ENCODE assay signal across 24 cellular contexts in the genomic region with DNA sequence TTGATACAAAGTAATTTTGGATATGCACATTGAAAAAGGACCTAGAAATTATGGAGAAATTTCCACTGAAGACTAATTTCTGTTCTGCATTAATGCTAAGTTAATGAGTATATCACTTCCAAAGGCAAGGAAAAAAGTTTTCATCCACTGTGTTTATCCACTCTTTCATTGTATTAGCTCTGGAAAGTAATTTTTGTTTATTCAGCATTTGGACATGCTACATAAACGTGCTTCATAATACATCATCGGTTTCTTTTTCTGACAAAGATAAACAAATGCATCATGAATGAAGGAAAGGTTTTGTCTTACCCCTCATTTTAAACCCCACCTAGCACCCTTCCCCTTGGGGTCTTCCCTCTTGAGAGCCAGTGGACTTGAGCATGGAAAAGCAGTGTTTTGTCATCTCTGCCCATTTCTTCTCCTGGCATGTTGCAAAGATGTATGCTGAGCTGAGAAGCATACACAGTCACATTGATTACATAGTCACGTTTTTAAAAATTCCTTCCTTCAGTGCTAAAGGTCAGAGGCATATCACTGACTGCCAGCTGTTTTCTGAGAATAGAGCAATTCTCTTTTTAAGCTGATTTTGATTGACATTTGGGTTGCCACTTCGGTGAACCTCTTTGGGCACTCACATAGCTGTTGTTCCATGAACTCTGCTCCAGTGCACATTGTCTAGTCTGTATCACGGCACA.
DNase-seq lines count a peak whose midpoint lies in the region; ATAC-seq, FAIRE-seq and TF ChIP-seq lines count a peak whose summit lies in the region.
"Had no signal": no experiment of that assay in that cellular context is flagged by ENCODE, and none has a peak within 500 bp of the region (broad histone marks: within the 10 kb centered on the region; RNA-seq: fewer than 3 reads in every experiment).

No MANE protein-coding gene starts in this region.

- no peak overlapping the region for H2BK15ac ChIP-seq in IMR-90 (ENCODE audit: low read depth, low read length)

- H3K9me3 Mint-ChIP-seq in Caco-2 (ENCODE audit: unreplicated experiment) = peaks cover 19% of the 10 kb centered on the region

- TF ChIP-seq RAD21 in IMR-90 (IDR thresholded peaks at IDR 0.05; ENCODE audit: low read length) (no peak), K562 (CRISPR knock-in tag; conservative IDR thresholded peaks at IDR 0.05 in 1 of 2, IDR thresholded peaks at IDR 0.05 in 1 of 2) (no peak)

- H3K27me3 ChIP-seq in Caco-2 (replicated peaks; ENCODE audit: control insufficient read depth, insufficient read depth, low read length) (no peaks in the 10 kb centered on the region), IMR-90 (ENCODE audit: control insufficient read depth, insufficient read depth, low read length) (no peaks in the 10 kb centered on the region), K562 (ENCODE audit: control insufficient read depth in 2 of 2, insufficient read depth in 2 of 2, low read length in 2 of 2) (peaks cover 25% of the 10 kb centered on the region in 2 experiments; a peak in 4 of 5 replicates), small intestine (ENCODE audit: control insufficient read depth in 2 of 2, insufficient read depth in 2 of 2, low read length in 2 of 2) (no peaks in the 10 kb centered on the region)
- H3K27me3 ChIP-seq: Peyer's patch had no signal

- H2BK5ac ChIP-seq in IMR-90 (ENCODE audit: low read depth, low read length, poor library complexity, severe bottlenecking) = no peak overlapping the region

- no peaks in the 10 kb centered on the region for H3K79me2 ChIP-seq in K562 (ENCODE audit: control insufficient read depth, insufficient read depth, low read length)

- BruUV-seq in Caco-2 (replicated peaks; lab: Mats Ljungman, UMichigan) = no TSS peak
- no TSS peak for BruUV-seq in IMR-90 (replicated peaks; lab: Mats Ljungman, UMichigan)
- BruUV-seq in K562 (replicated peaks; lab: Mats Ljungman, UMichigan) = no TSS peak

- FAIRE-seq in K562 (lab: Jason Lieb, UNC) (no peak), small intestine (lab: Jason Lieb, UNC) (no peak)
- FAIRE-seq: A204.1 had no signal

- H4K8ac ChIP-seq in IMR-90 (ENCODE audit: low read depth in 2 of 2, low read length in 2 of 2) = no peak overlapping the region

- H3K9ac ChIP-seq in IMR-90 (ENCODE audit: low read depth, low read length) (no peak overlapping the region), K562 (ENCODE audit: insufficient read depth in 1 of 2, low read depth in 2 of 2, low read length in 2 of 2) (no peak overlapping the region)

- H3K14ac ChIP-seq in IMR-90 (replicated peaks; ENCODE audit: low read depth, low read length) = no peak overlapping the region

- H3K18ac ChIP-seq in IMR-90 (ENCODE audit: low read depth, low read length) = no peak overlapping the region

- H3K4me3 ChIP-seq in Caco-2 (ENCODE audit: low read depth, low read length) (no peak overlapping the region), IMR-90 (ENCODE audit: insufficient read depth, low read depth, low read length) (no peak overlapping the region), K562 (no peak overlapping the region), small intestine (ENCODE audit: low read depth in 1 of 2, low read length in 2 of 2) (no peak overlapping the region)
- H3K4me3 ChIP-seq: GM23338, Peyer's patch, SK-N-MC had no signal

- H2AFZ ChIP-seq in IMR-90 (replicated peaks; ENCODE audit: low read length, poor library complexity) = no peak overlapping the region
- no peak overlapping the region for H2AFZ ChIP-seq in K562 (ENCODE audit: low read depth, low read length)
- H2AFZ ChIP-seq: GM23338 had no signal

- H3K4ac ChIP-seq in IMR-90 (ENCODE audit: low read depth, low read length) = no peak overlapping the region

- no peak overlapping the region for H3K23ac ChIP-seq in IMR-90 (ENCODE audit: low read depth, low read length)

- H3K79me1 ChIP-seq in IMR-90 (ENCODE audit: low read depth in 1 of 2, low read length in 2 of 2) = no peaks in the 10 kb centered on the region

- no peak overlapping the region for H3K27ac ChIP-seq in IMR-90 (ENCODE audit: insufficient read depth, low read length)
- no peak overlapping the region for H3K27ac ChIP-seq in K562 (ENCODE audit: extremely low read depth, low read depth, low read length)
- H3K27ac ChIP-seq in small intestine (ENCODE audit: low read depth in 1 of 2, low read length in 1 of 2) = no peak overlapping the region
- H3K27ac ChIP-seq: Peyer's patch, SK-N-MC had no signal

- H3K36me3 Mint-ChIP-seq in Caco-2 (ENCODE audit: insufficient read depth, unreplicated experiment) = no peaks in the 10 kb centered on the region
- H3K36me3 Mint-ChIP-seq: CD4-positive, alpha-beta memory T cell had no signal

- intact Hi-C loops in Caco-2 (cut with micrococcal nuclease; ENCODE audit: unreplicated experiment) = no loop called here
- intact Hi-C loops in IMR-90 (cut with micrococcal nuclease) = no loop called here
- intact Hi-C loops in K562 (cut with micrococcal nuclease) = no loop called here

- no peak for DNase-seq in Caco-2
- no peak for DNase-seq in IMR-90
- no peak for DNase-seq in K562 (ENCODE audit: extremely low read depth in 1 of 4, low spot score in 3 of 4)
- peak; percentile 28 for DNase-seq in small intestine
- DNase-seq in activated naive CD4-positive, alpha-beta T cell treated with Interleukin-2 at 50 U/mL for 16 hours = no peak
- DNase-seq in HUDEP-2 (lab: John Stamatoyannopoulos, UW; ENCODE audit: unreplicated experiment in 76 of 76) = no peak
- DNase-seq: AML-193; C1 segment of cervical spinal cord; CD4-positive, alpha-beta memory T cell; DMS 273 treated with DMSO at 0.1 percent for 48 hours; DMS79 treated with DMSO at 0.1 percent for 48 hours; H9; NCI-H1105 treated with DMSO at 0.1 percent for 48 hours; NCI-H146; NCI-H1930; NCI-H526 treated with DMSO at 0.1 percent for 48 hours; Peyer's patch; SIG-M5; T-helper 17 cell had no signal

- H4K20me1 ChIP-seq in IMR-90 (ENCODE audit: insufficient read depth, low read length) (no peaks in the 10 kb centered on the region), K562 (replicated peaks; ENCODE audit: control insufficient read depth, insufficient read depth, low read length) (no peaks in the 10 kb centered on the region)

- H2AK5ac ChIP-seq in IMR-90 (ENCODE audit: low read depth, low read length) = no peak overlapping the region

- H3K4me1 Mint-ChIP-seq in Caco-2 (ENCODE audit: low read depth, unreplicated experiment) = peaks cover 26% of the 10 kb centered on the region

- no peak for TF ChIP-seq POLR2A in IMR-90 (IDR thresholded peaks at IDR 0.05; ENCODE audit: low read depth, low read length)
- no peak for TF ChIP-seq POLR2A in K562 (conservative IDR thresholded peaks at IDR 0.05)

- H3K4me2 ChIP-seq in IMR-90 (ENCODE audit: low read depth, low read length) = no peak overlapping the region
- H3K4me2 ChIP-seq in K562 (ENCODE audit: insufficient read depth, low read length) = no peak overlapping the region
- H3K4me2 ChIP-seq: GM23338 had no signal

- H3K27ac Mint-ChIP-seq in Caco-2 (ENCODE audit: unreplicated experiment) = no peak overlapping the region
- H3K27ac Mint-ChIP-seq: CD4-positive, alpha-beta memory T cell; GM23338; H9; T-helper 17 cell had no signal

- H3K36me3 ChIP-seq in Caco-2 (ENCODE audit: control insufficient read depth, insufficient read depth, low read length) = no peaks in the 10 kb centered on the region; the same call in 1 of the 2 replicates
- H3K36me3 ChIP-seq in IMR-90 (ENCODE audit: control insufficient read depth, insufficient read depth, low read length) = no peaks in the 10 kb centered on the region
- no peaks in the 10 kb centered on the region for H3K36me3 ChIP-seq in K562 (ENCODE audit: control insufficient read depth, insufficient read depth, low read length)
- no peaks in the 10 kb centered on the region for H3K36me3 ChIP-seq in small intestine (ENCODE audit: control insufficient read depth in 2 of 2, insufficient read depth in 2 of 2, low read length in 2 of 2)
- H3K36me3 ChIP-seq: Peyer's patch had no signal

- peak overlapping the region; percentile 41 for H3K4me3 Mint-ChIP-seq in Caco-2 (ENCODE audit: unreplicated experiment)
- H3K4me3 Mint-ChIP-seq: CD4-positive, alpha-beta memory T cell; GM23338; H9; T-helper 17 cell had no signal

- no CpG with 5 or more reads among the region's 5 CpGs for WGBS in IMR-90 (ENCODE audit: extremely low coverage in 2 of 2, insufficient read length in 1 of 2), 2 experiments
- WGBS in K562 (ENCODE audit: insufficient coverage, low coverage, missing lambda C conversion rate) = 1% methylated on average over 5 of the region's 5 CpGs
- 11 to 41% (median 24%) methylated on average over 5 of the region's 5 CpGs for WGBS in small intestine, 3 donors

- TF ChIP-seq CTCF in Caco-2 (IDR thresholded peaks at IDR 0.05; ENCODE audit: insufficient read depth in 1 of 2, low read depth in 1 of 2, low read length in 1 of 2, severe bottlenecking in 1 of 2, unreplicated experiment in 1 of 2) (no peak), IMR-90 (conservative IDR thresholded peaks at IDR 0.05; ENCODE audit: low read depth, low read length) (no peak), K562 (IDR thresholded peaks at IDR 0.05 in 2 of 3, conservative IDR thresholded peaks at IDR 0.05 in 1 of 3; ENCODE audit: insufficient read depth in 2 of 3, low read depth in 1 of 3, low read length in 3 of 3) (no peak)

- H3K4me1 ChIP-seq in Caco-2 = peaks cover 12% of the 10 kb centered on the region; the same call in 1 of the 2 replicates
- no peaks in the 10 kb centered on the region for H3K4me1 ChIP-seq in IMR-90 (ENCODE audit: control insufficient read depth, insufficient read depth, low read length)
- peaks cover 2 to 4% of the 10 kb centered on the region in 2 experiments; a peak in 2 of 5 replicates for H3K4me1 ChIP-seq in K562 (replicated peaks in 1 of 2; ENCODE audit: control insufficient read depth in 2 of 2, insufficient read depth in 2 of 2, low read length in 2 of 2)
- no peaks in the 10 kb centered on the region for H3K4me1 ChIP-seq in small intestine (ENCODE audit: control insufficient read depth in 2 of 2, insufficient read depth in 1 of 2, low read depth in 1 of 2, low read length in 1 of 2)
- H3K4me1 ChIP-seq: Peyer's patch had no signal

- H3K9me1 ChIP-seq in IMR-90 (ENCODE audit: insufficient read depth, low read length) = no peaks in the 10 kb centered on the region
- H3K9me1 ChIP-seq in K562 (ENCODE audit: control insufficient read depth, insufficient read depth, low read length) = no peaks in the 10 kb centered on the region

- POLR2A ChIA-PET in Caco-2 (lab: Charles Lee) = no interaction called here
- POLR2A ChIA-PET in IMR-90 (lab: Charles Lee; ENCODE audit: unreplicated experiment) = no interaction called here
- POLR2A ChIA-PET in K562 (lab: Yijun Ruan, JAX) = interaction anchor here (1.3 kb wide), 1 partner anchor 183 kb away, joined by 3 read pairs; no protein-coding TSS in a partner anchor

- dilution Hi-C loops in IMR-90 (cut with HindIII; ENCODE audit: low sequenced_read_pairs, unreplicated experiment) = no loop called here

- no peak for ATAC-seq in IMR-90 (ENCODE audit: low read depth)
- ATAC-seq in K562 = no peak
- ATAC-seq in GM19035 (IDR thresholded peaks at IDR 0.05; ENCODE audit: unreplicated experiment) = no peak
- no peak for ATAC-seq in GM18517 (IDR thresholded peaks at IDR 0.05; ENCODE audit: unreplicated experiment)
- ATAC-seq: GM23338, T-helper 17 cell had no signal

- H2BK120ac ChIP-seq in IMR-90 (ENCODE audit: low read depth, low read length) = no peak overlapping the region

- H4K5ac ChIP-seq in IMR-90 (ENCODE audit: low read depth, low read length) = no peak overlapping the region

- no peak overlapping the region for H2BK20ac ChIP-seq in IMR-90 (ENCODE audit: low read depth, low read length)

- CTCF ChIA-PET in Caco-2 (lab: Charles Lee) (interaction anchor here (0.9 to 1.2 kb wide), 2 partner anchors 32 to 260 kb away, joined by 3 to 5 read pairs; no protein-coding TSS in a partner anchor), IMR-90 (lab: Yijun Ruan, JAX) (interaction anchor here (1.0 kb wide), 1 partner anchor 50 kb away, joined by 3 read pairs; no protein-coding TSS in a partner anchor), K562 (lab: Yijun Ruan, JAX; ENCODE audit: low intra/inter-chr PET ratio) (no interaction called here)

- no peak for TF ChIP-seq EP300 in K562 (IDR thresholded peaks at IDR 0.05; ENCODE audit: low read length)

- H3K9me3 ChIP-seq in Caco-2 = peaks cover 9% of the 10 kb centered on the region
- H3K9me3 ChIP-seq in IMR-90 (ENCODE audit: control insufficient read depth, insufficient read depth, low read length) = no peaks in the 10 kb centered on the region
- no peaks in the 10 kb centered on the region for H3K9me3 ChIP-seq in K562 (replicated peaks; ENCODE audit: control insufficient read depth, insufficient read depth, low read depth, low read length)
- no peaks in the 10 kb centered on the region for H3K9me3 ChIP-seq in small intestine (ENCODE audit: control insufficient read depth, low read depth)
- H3K9me3 ChIP-seq: Peyer's patch had no signal

- H2AK9ac ChIP-seq in IMR-90 (replicated peaks; ENCODE audit: low read depth, low read length, poor library complexity) = no peak overlapping the region

- no peak overlapping the region for H3K56ac ChIP-seq in IMR-90 (ENCODE audit: extremely low read depth, insufficient read depth, low read length)

- in situ Hi-C loops in IMR-90 (cut with MboI; ENCODE audit: low sequenced_read_pairs) (no loop called here), K562 (cut with MboI) (no loop called here)

- no peaks in the 10 kb centered on the region for H3K27me3 Mint-ChIP-seq in Caco-2 (ENCODE audit: insufficient read depth, unreplicated experiment)

- no peak overlapping the region for H4K91ac ChIP-seq in IMR-90 (ENCODE audit: insufficient read depth, low read depth, low read length)
